22 cellular contexts compared by ENCODE assay signal in genomic region chr12:2941524-2941923, GRCh38. TPM values are rescaled to one million over a fixed set of nuclear protein-coding genes. Genes with fewer than 3 reads are reported as not detected.
"Had no signal": no experiment of that assay in that cellular context is flagged by ENCODE, and none has a peak within 500 bp of the region (broad histone marks: within the 10 kb centered on the region; RNA-seq: fewer than 3 reads in every experiment).

No MANE protein-coding gene starts in this region.

- H3K4me2 ChIP-seq: KMS-11 had no signal

- H3K9me3 ChIP-seq: ascending aorta had no signal

- H3K27ac Mint-ChIP-seq: activated CD4-positive, alpha-beta memory T cell treated with anti-CD3 and anti-CD28 coated beads, Interleukin-2, amount 10 ng/mL, durations not matched to agents 7 days and 5 days; activated naive CD4-positive, alpha-beta T cell treated with anti-CD3 and anti-CD28 coated beads, Interleukin-2, amount 50 U/mL, for 24 hours had no signal

- ATAC-seq: Right ventricle myocardium inferior had no signal

- H3K9ac ChIP-seq: KMS-11 had no signal

- H3K4me1 Mint-ChIP-seq: activated naive CD4-positive, alpha-beta T cell treated with anti-CD3 and anti-CD28 coated beads, Interleukin-2, amount 50 U/mL, for 24 hours had no signal

- H3K4me3 ChIP-seq: ascending aorta, SK-N-MC had no signal

- H3K9me3 Mint-ChIP-seq: activated CD4-positive, alpha-beta memory T cell treated with anti-CD3 and anti-CD28 coated beads, Interleukin-2, amount 10 ng/mL, durations not matched to agents 7 days and 5 days; activated naive CD4-positive, alpha-beta T cell treated with anti-CD3 and anti-CD28 coated beads, Interleukin-2, amount 50 U/mL, for 24 hours had no signal

- H3K4me1 ChIP-seq: ascending aorta had no signal

- H3K27me3 Mint-ChIP-seq: activated CD4-positive, alpha-beta memory T cell treated with anti-CD3 and anti-CD28 coated beads, Interleukin-2, amount 10 ng/mL, durations not matched to agents 7 days and 5 days; activated naive CD4-positive, alpha-beta T cell treated with anti-CD3 and anti-CD28 coated beads, Interleukin-2, amount 50 U/mL, for 24 hours had no signal

- H3K27me3 ChIP-seq: ascending aorta, brain microvascular endothelial cell had no signal

- H3K27ac ChIP-seq: ascending aorta, brain microvascular endothelial cell, KMS-11, SK-N-MC, VCaP had no signal

- DNase-seq: activated CD4-positive, alpha-beta memory T cell treated with anti-CD3 and anti-CD28 coated beads, Interleukin-2, amount 10 ng/mL, durations not matched to agents 7 days and 5 days; activated CD4-positive, alpha-beta T cell treated with anti-CD3 and anti-CD28 coated beads, Interleukin-2, amount 50 U/mL, for 1 hour; activated CD4-positive, CD25-positive, alpha-beta regulatory T cell; activated naive CD4-positive, alpha-beta T cell; brain microvascular endothelial cell; NCI-H1092; NCI-H1417 treated with DMSO at 0.1 percent for 48 hours; NCI-H1694 treated with DMSO at 0.1 percent for 48 hours; NCI-H2029 treated with DMSO at 0.1 percent for 48 hours; NCI-H345; NCI-H510A; NCI-H526 treated with DMSO at 0.1 percent for 48 hours; NCI-H82; RPMI8226; T-helper 1 cell had no signal

- H3K4me3 Mint-ChIP-seq: activated CD4-positive, alpha-beta memory T cell treated with anti-CD3 and anti-CD28 coated beads, Interleukin-2, amount 10 ng/mL, durations not matched to agents 7 days and 5 days; activated naive CD4-positive, alpha-beta T cell treated with anti-CD3 and anti-CD28 coated beads, Interleukin-2, amount 50 U/mL, for 24 hours had no signal

RNA-seq across cellular contexts. Expression of gene TEAD4, which starts 17.7 kb away (rescaled TPM):
- total RNA-seq: OCI-LY7 had no signal
